In genomic region chr20:32448306-32449056, GRCh38 we compare ENCODE assay signal across 13 cellular contexts.
DNase-seq lines count a peak whose midpoint lies in the region; ATAC-seq, FAIRE-seq and TF ChIP-seq lines count a peak whose summit lies in the region.
"Had no signal": no experiment of that assay in that cellular context is flagged by ENCODE, and none has a peak within 500 bp of the region (broad histone marks: within the 10 kb centered on the region; RNA-seq: fewer than 3 reads in every experiment).

No MANE protein-coding gene starts in this region.

- CTCF ChIA-PET in Calu3 (lab: Charles Lee), result no interaction called here

- H3K27me3 ChIP-seq in rectal smooth muscle tissue (ENCODE audit: control insufficient read depth, insufficient read depth, low read length), result no peaks in the 10 kb centered on the region
- H3K27me3 ChIP-seq: ascending aorta, thyroid gland had no signal

- FAIRE-seq in kidney (lab: Jason Lieb, UNC), result no peak

- H3K9me3 Mint-ChIP-seq in Calu3 (ENCODE audit: low read depth, unreplicated experiment), result no peaks in the 10 kb centered on the region

- no peak for DNase-seq in Calu3
- DNase-seq in kidney, result peak; percentile 63
- DNase-seq in SKM-1 treated with dmso at 0.1 percent for 144 hours (lab: John Stamatoyannopoulos, UW; ENCODE audit: unreplicated experiment), result no peak
- DNase-seq in T-helper 1 cell, result no peak
- DNase-seq in mucosa of gallbladder (ENCODE audit: low spot score), result no peak
- DNase-seq: mesendoderm, NCI-H2171 treated with DMSO at 0.1 percent for 48 hours, T1000, thyroid gland had no signal

- H3K4me1 Mint-ChIP-seq in Calu3 (ENCODE audit: low read depth, unreplicated experiment), result no peaks in the 10 kb centered on the region

- peaks cover 8 to 16% of the 10 kb centered on the region in 2 donors for H3K4me1 ChIP-seq in kidney (ENCODE audit: control insufficient read depth in 1 of 2, insufficient read depth in 1 of 2, low read depth in 1 of 2, low read length in 2 of 2)
- peaks cover 13% of the 10 kb centered on the region for H3K4me1 ChIP-seq in rectal smooth muscle tissue (ENCODE audit: control insufficient read depth, insufficient read depth, low read length)

- H3K27ac ChIP-seq in VCaP (peak overlapping the region; percentile 2; the same call in 1 of the 2 replicates), kidney (ENCODE audit: low read depth in 2 of 2, low read length in 2 of 2) (no peak overlapping the region), rectal smooth muscle tissue (ENCODE audit: low read depth, low read length) (peak overlapping the region; percentile 60)

- intact Hi-C loops in Calu3 (cut with micrococcal nuclease; ENCODE audit: unreplicated experiment), result no loop called here
- intact Hi-C loops in kidney (cut with DNase I), result no loop called here

- peaks cover 82% of the 10 kb centered on the region for H3K36me3 Mint-ChIP-seq in Calu3 (ENCODE audit: insufficient read depth, unreplicated experiment)

- H3K4me3 ChIP-seq in kidney (ENCODE audit: low read length in 2 of 2) (no peak overlapping the region), rectal smooth muscle tissue (ENCODE audit: low read length) (no peak overlapping the region)
- H3K4me3 ChIP-seq: ascending aorta, thyroid gland had no signal

- no TSS peak for BruUV-seq in Calu3 (replicated peaks; lab: Mats Ljungman, UMichigan)

- no peak overlapping the region for H3K4me3 Mint-ChIP-seq in Calu3 (ENCODE audit: low read depth, unreplicated experiment)

- no peak for ATAC-seq in GM18498 (IDR thresholded peaks at IDR 0.05; ENCODE audit: unreplicated experiment)

- no peaks in the 10 kb centered on the region for H3K9me3 ChIP-seq in kidney (ENCODE audit: control insufficient read depth in 1 of 2, low read length in 2 of 2)
- H3K9me3 ChIP-seq: ascending aorta, thyroid gland had no signal

- peak overlapping the region; percentile 53 for H3K27ac Mint-ChIP-seq in Calu3 (ENCODE audit: unreplicated experiment)

- H3K27me3 Mint-ChIP-seq in Calu3 (ENCODE audit: unreplicated experiment), result no peaks in the 10 kb centered on the region

- H3K9ac ChIP-seq in kidney (ENCODE audit: low read length in 2 of 2) (no peak overlapping the region), rectal smooth muscle tissue (ENCODE audit: low read length) (no peak overlapping the region)

- peaks cover 25% of the 10 kb centered on the region in 2 donors for H3K36me3 ChIP-seq in kidney (ENCODE audit: control insufficient read depth in 1 of 2, insufficient read depth in 2 of 2, low read length in 2 of 2)
- H3K36me3 ChIP-seq in rectal smooth muscle tissue (ENCODE audit: control insufficient read depth, insufficient read depth, low read length), result peaks cover 34% of the 10 kb centered on the region

- TF ChIP-seq CTCF in Calu3 (IDR thresholded peaks at IDR 0.05; ENCODE audit: unreplicated experiment) (no peak), VCaP (conservative IDR thresholded peaks at IDR 0.05) (no peak), kidney (IDR thresholded peaks at IDR 0.05; ENCODE audit: borderline replicate concordance, extremely low read depth, insufficient read depth) (no peak)

Comparison
In these comparisons a context has a peak if more than half of its experiments do, and no peak if none do; other contexts are left out.
1. H3K27ac ChIP-seq: peak in VCaP (single experiment) and rectal smooth muscle tissue (single experiment); none in kidney (0 of 2).